In the genomic region with DNA sequence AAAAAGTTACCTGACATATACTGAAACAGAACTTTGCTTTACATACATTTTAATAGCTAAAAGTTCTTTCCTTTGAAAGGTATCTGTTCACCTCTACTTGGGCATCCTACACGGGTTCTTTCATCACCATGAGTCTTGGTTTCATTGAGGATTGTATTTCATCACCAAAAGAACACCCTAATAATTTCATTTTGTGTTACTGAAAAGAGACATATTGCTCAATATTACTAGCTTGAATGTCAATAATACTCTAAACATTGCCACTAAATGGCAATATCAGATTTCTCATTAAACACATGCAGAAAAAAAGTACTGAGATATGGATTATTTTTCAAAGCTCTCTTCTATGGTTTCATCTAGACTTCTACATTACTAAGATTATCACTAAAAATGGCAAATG, we compare ENCODE assay signal across 39 cellular contexts.
"Had no signal": no experiment of that assay in that cellular context is flagged by ENCODE, and none has a peak within 500 bp of the region (broad histone marks: within the 10 kb centered on the region; RNA-seq: fewer than 3 reads in every experiment).

No MANE protein-coding gene starts in this region.

- H3K36me3 ChIP-seq: cardiac muscle cell, WERI-Rb-1 had no signal

- ATAC-seq: activated CD4-positive, alpha-beta T cell treated with anti-CD3 and anti-CD28 coated beads for 36 hours; activated CD4-positive, CD25-positive, alpha-beta regulatory T cell treated with anti-CD3 and anti-CD28 coated beads, Interleukin-2, amount 50 U/mL, for 24 hours; activated CD8-positive, alpha-beta memory T cell treated with anti-CD3 and anti-CD28 coated beads, Interleukin-2, amount 10 ng/mL, durations not matched to agents 7 days and 5 days; activated CD8-positive, alpha-beta T cell treated with anti-CD3 and anti-CD28 coated beads, Interleukin-2, amount 10 ng/mL, durations not matched to agents 7 days and 5 days; activated naive CD8-positive, alpha-beta T cell treated with anti-CD3 and anti-CD28 coated beads, Interleukin-2, amount 50 U/mL, for 24 hours; WTC11 had no signal

- H3K4me1 Mint-ChIP-seq: WTC11 had no signal

- H3K9me3 Mint-ChIP-seq: activated CD4-positive, alpha-beta memory T cell treated with anti-CD3 and anti-CD28 coated beads, Interleukin-2, amount 10 ng/mL, durations not matched to agents 7 days and 5 days; activated CD4-positive, alpha-beta T cell treated with anti-CD3 and anti-CD28 coated beads, Interleukin-2, amount 10 ng/mL, durations not matched to agents 7 days and 5 days; activated naive CD4-positive, alpha-beta T cell treated with anti-CD3 and anti-CD28 coated beads, Interleukin-2, amount 10 ng/mL, durations not matched to agents 7 days and 5 days; activated naive CD4-positive, alpha-beta T cell treated with anti-CD3 and anti-CD28 coated beads, Interleukin-2, amount 50 U/mL, for 24 hours; activated naive CD8-positive, alpha-beta T cell treated with anti-CD3 and anti-CD28 coated beads, Interleukin-2, amount 10 ng/mL, durations not matched to agents 7 days and 5 days; activated naive CD8-positive, alpha-beta T cell treated with anti-CD3 and anti-CD28 coated beads, Interleukin-2, amount 50 U/mL, for 24 hours; activated T-cell treated with anti-CD3 and anti-CD28 coated beads, Interleukin-2, amount 50 U/mL, for 24 hours; activated T-helper 2 cell treated with anti-CD3 and anti-CD28 coated beads, Interferon-gamma antibody, Interleukin-2, Interleukin-4, amounts not matched to agents 10 μg/mL and 5 μg/mL and 100 μg/mL, durations not matched to agents 14 hours and 24 hours and 36 hours; brain; central memory CD8-positive, alpha-beta T cell; T-helper 1 cell treated with Interleukin-12 subunit alpha and Interleukin-12 subunit beta and Interleukin-4 antibody, amounts not matched to agents 30 μg/mL and 1 μg/mL, for 36 hours; T-helper 2 cell treated with Interferon-gamma antibody and Interleukin-4, amounts not matched to agents 5 μg/mL and 100 μg/mL, for 36 hours; WTC11 had no signal

- H3K27me3 ChIP-seq: ascending aorta, cardiac muscle cell had no signal

- H3K27ac Mint-ChIP-seq: activated CD4-positive, alpha-beta memory T cell treated with anti-CD3 and anti-CD28 coated beads, Interleukin-2, amount 10 ng/mL, durations not matched to agents 7 days and 5 days; activated CD4-positive, alpha-beta T cell treated with anti-CD3 and anti-CD28 coated beads for 36 hours; activated CD4-positive, alpha-beta T cell treated with anti-CD3 and anti-CD28 coated beads, Interleukin-2, amount 10 ng/mL, durations not matched to agents 7 days and 5 days; activated CD8-positive, alpha-beta memory T cell treated with anti-CD3 and anti-CD28 coated beads, Interleukin-2, amount 10 ng/mL, durations not matched to agents 7 days and 5 days; activated CD8-positive, alpha-beta T cell treated with anti-CD3 and anti-CD28 coated beads, Interleukin-2, amount 10 ng/mL, durations not matched to agents 7 days and 5 days; activated naive CD4-positive, alpha-beta T cell treated with anti-CD3 and anti-CD28 coated beads, Interleukin-2, amount 10 ng/mL, durations not matched to agents 7 days and 5 days; activated naive CD4-positive, alpha-beta T cell treated with anti-CD3 and anti-CD28 coated beads, Interleukin-2, amount 50 U/mL, for 24 hours; activated naive CD8-positive, alpha-beta T cell; activated naive CD8-positive, alpha-beta T cell treated with anti-CD3 and anti-CD28 coated beads, Interleukin-2, amount 10 ng/mL, durations not matched to agents 7 days and 5 days; activated naive CD8-positive, alpha-beta T cell treated with anti-CD3 and anti-CD28 coated beads, Interleukin-2, amount 50 U/mL, for 24 hours; activated T-cell treated with anti-CD3 and anti-CD28 coated beads, Interleukin-2, amount 50 U/mL, for 24 hours; activated T-helper 2 cell treated with anti-CD3 and anti-CD28 coated beads, Interferon-gamma antibody, Interleukin-2, Interleukin-4, amounts not matched to agents 10 μg/mL and 5 μg/mL and 100 μg/mL, durations not matched to agents 14 hours and 24 hours and 36 hours; brain; T-helper 1 cell treated with Interleukin-12 subunit alpha and Interleukin-12 subunit beta and Interleukin-4 antibody, amounts not matched to agents 30 μg/mL and 1 μg/mL, for 36 hours; T-helper 2 cell treated with Interferon-gamma antibody and Interleukin-4, amounts not matched to agents 5 μg/mL and 100 μg/mL, for 36 hours; WTC11 had no signal

- H3K4me3 Mint-ChIP-seq: activated CD4-positive, alpha-beta memory T cell treated with anti-CD3 and anti-CD28 coated beads, Interleukin-2, amount 10 ng/mL, durations not matched to agents 7 days and 5 days; activated CD4-positive, alpha-beta T cell treated with anti-CD3 and anti-CD28 coated beads for 36 hours; activated CD4-positive, alpha-beta T cell treated with anti-CD3 and anti-CD28 coated beads, Interleukin-2, amount 10 ng/mL, durations not matched to agents 7 days and 5 days; activated CD8-positive, alpha-beta memory T cell treated with anti-CD3 and anti-CD28 coated beads, Interleukin-2, amount 10 ng/mL, durations not matched to agents 7 days and 5 days; activated CD8-positive, alpha-beta T cell treated with anti-CD3 and anti-CD28 coated beads, Interleukin-2, amount 10 ng/mL, durations not matched to agents 7 days and 5 days; activated naive CD4-positive, alpha-beta T cell treated with anti-CD3 and anti-CD28 coated beads, Interleukin-2, amount 10 ng/mL, durations not matched to agents 7 days and 5 days; activated naive CD4-positive, alpha-beta T cell treated with anti-CD3 and anti-CD28 coated beads, Interleukin-2, amount 50 U/mL, for 24 hours; activated naive CD8-positive, alpha-beta T cell; activated naive CD8-positive, alpha-beta T cell treated with anti-CD3 and anti-CD28 coated beads, Interleukin-2, amount 10 ng/mL, durations not matched to agents 7 days and 5 days; activated naive CD8-positive, alpha-beta T cell treated with anti-CD3 and anti-CD28 coated beads, Interleukin-2, amount 50 U/mL, for 24 hours; activated T-cell treated with anti-CD3 and anti-CD28 coated beads, Interleukin-2, amount 50 U/mL, for 24 hours; brain; central memory CD8-positive, alpha-beta T cell; T-helper 1 cell treated with Interleukin-12 subunit alpha and Interleukin-12 subunit beta and Interleukin-4 antibody, amounts not matched to agents 30 μg/mL and 1 μg/mL, for 36 hours; T-helper 2 cell treated with Interferon-gamma antibody and Interleukin-4, amounts not matched to agents 5 μg/mL and 100 μg/mL, for 36 hours; WTC11 had no signal

- H3K36me3 Mint-ChIP-seq: brain, WTC11 had no signal

- DNase-seq: activated CD4-positive, alpha-beta memory T cell treated with anti-CD3 and anti-CD28 coated beads, Interleukin-2, amount 10 ng/mL, durations not matched to agents 7 days and 5 days; activated CD4-positive, alpha-beta T cell treated with anti-CD3 and anti-CD28 coated beads for 1 hour; activated CD4-positive, alpha-beta T cell treated with anti-CD3 and anti-CD28 coated beads for 36 hours; activated CD4-positive, alpha-beta T cell treated with anti-CD3 and anti-CD28 coated beads, Interleukin-2, amount 10 ng/mL, durations not matched to agents 7 days and 5 days; activated CD4-positive, alpha-beta T cell treated with anti-CD3 and anti-CD28 coated beads, Interleukin-2, amount 50 U/mL, for 48 hours; activated CD4-positive, CD25-positive, alpha-beta regulatory T cell; activated CD8-positive, alpha-beta memory T cell treated with anti-CD3 and anti-CD28 coated beads for 24 hours; activated CD8-positive, alpha-beta memory T cell treated with anti-CD3 and anti-CD28 coated beads, Interleukin-2, amount 10 ng/mL, durations not matched to agents 7 days and 5 days; activated CD8-positive, alpha-beta memory T cell treated with anti-CD3 and anti-CD28 coated beads, Interleukin-2, amount 50 U/mL, for 48 hours; activated CD8-positive, alpha-beta T cell treated with anti-CD3 and anti-CD28 coated beads, Interleukin-2, amount 10 ng/mL, durations not matched to agents 7 days and 5 days; activated effector memory CD4-positive, alpha-beta T cell treated with Interleukin-2 at 50 U/mL for 16 hours; activated gamma-delta T cell; activated naive CD4-positive, alpha-beta T cell treated with anti-CD3 and anti-CD28 coated beads, Interleukin-2, amount 10 ng/mL, durations not matched to agents 7 days and 5 days; activated naive CD4-positive, alpha-beta T cell treated with Interleukin-2 at 50 U/mL for 16 hours; activated naive CD8-positive, alpha-beta T cell treated with anti-CD3 and anti-CD28 coated beads, Interleukin-2, amount 10 ng/mL, durations not matched to agents 7 days and 5 days; activated naive CD8-positive, alpha-beta T cell treated with anti-CD3 and anti-CD28 coated beads, Interleukin-2, amount 50 U/mL, for 24 hours; activated T-cell treated with anti-CD3 and anti-CD28 coated beads, Interleukin-2, amount 50 U/mL, for 24 hours; activated T-cell treated with anti-CD3 and anti-CD28 coated beads, Interleukin-2, amount 50 U/mL, for 48 hours; amygdala; anterior cingulate cortex; caudate nucleus; cerebellar nuclear complex; T-helper 1 cell; T-helper 2 cell; T-helper 9 cell; WERI-Rb-1 had no signal

- H3K4me3 ChIP-seq: ascending aorta, cardiac muscle cell had no signal

- H3K27ac ChIP-seq: ascending aorta, cardiac muscle cell, WERI-Rb-1 had no signal

- H3K27me3 Mint-ChIP-seq: activated CD4-positive, alpha-beta memory T cell treated with anti-CD3 and anti-CD28 coated beads, Interleukin-2, amount 10 ng/mL, durations not matched to agents 7 days and 5 days; activated CD4-positive, alpha-beta T cell treated with anti-CD3 and anti-CD28 coated beads for 36 hours; activated CD4-positive, alpha-beta T cell treated with anti-CD3 and anti-CD28 coated beads, Interleukin-2, amount 10 ng/mL, durations not matched to agents 7 days and 5 days; activated CD8-positive, alpha-beta memory T cell treated with anti-CD3 and anti-CD28 coated beads, Interleukin-2, amount 10 ng/mL, durations not matched to agents 7 days and 5 days; activated naive CD4-positive, alpha-beta T cell treated with anti-CD3 and anti-CD28 coated beads, Interleukin-2, amount 10 ng/mL, durations not matched to agents 7 days and 5 days; activated naive CD4-positive, alpha-beta T cell treated with anti-CD3 and anti-CD28 coated beads, Interleukin-2, amount 50 U/mL, for 24 hours; activated naive CD8-positive, alpha-beta T cell; activated naive CD8-positive, alpha-beta T cell treated with anti-CD3 and anti-CD28 coated beads, Interleukin-2, amount 10 ng/mL, durations not matched to agents 7 days and 5 days; activated naive CD8-positive, alpha-beta T cell treated with anti-CD3 and anti-CD28 coated beads, Interleukin-2, amount 50 U/mL, for 24 hours; activated T-cell treated with anti-CD3 and anti-CD28 coated beads, Interleukin-2, amount 50 U/mL, for 24 hours; brain; central memory CD8-positive, alpha-beta T cell had no signal

- FAIRE-seq: bronchial epithelial cell, TTC549 had no signal

- H3K9me3 ChIP-seq: ascending aorta had no signal
